In genomic region chr1:228164561-228165371, GRCh38 we compare ENCODE assay signal across 6 cellular contexts. TPM values are rescaled to one million over a fixed set of nuclear protein-coding genes. Genes with fewer than 3 reads are reported as not detected.
A peak's percentile ranks its signal among the peaks of the same experiment; 100 is the strongest.
DNase-seq lines count a peak whose midpoint lies in the region; ATAC-seq and TF ChIP-seq lines count a peak whose summit lies in the region.

No MANE protein-coding gene starts in this region.

- intact Hi-C loops in PC-3 (cut with micrococcal nuclease): loop anchor here (5.0 to 10.0 kb wide), 3 partner anchors 293 to 1977 kb away; partner anchors contain the start of gene ACBD3

- TSS peak; percentile 83 for BruUV-seq in PC-3 (replicated peaks; lab: Mats Ljungman, UMichigan)

- H3K4me3 ChIP-seq in PC-3 (ENCODE audit: low read length): peak overlapping the region; percentile 73
- H3K4me3 ChIP-seq in right atrium auricular region: peak overlapping the region; percentile 61 to 70

- H4K20me1 ChIP-seq in PC-3 (ENCODE audit: low read length): no peaks in the 10 kb centered on the region

- H3K9me2 ChIP-seq in PC-3 (replicated peaks; ENCODE audit: low read length): no peaks in the 10 kb centered on the region

- H3K4me2 ChIP-seq in PC-3 (ENCODE audit: low read length): peak overlapping the region; percentile 100

- DNase-seq in PC-3 (no peak), right atrium auricular region (ENCODE audit: low spot score) (no peak), DMS114 treated with DMSO at 0.1 percent for 48 hours (lab: John Stamatoyannopoulos, UW; ENCODE audit: unreplicated experiment) (no peak)
- DNase-seq in activated CD4-positive, CD25-positive, alpha-beta regulatory T cell treated with anti-CD3 and anti-CD28 coated beads, Interleukin-2, amount 50 U/mL, for 72 hours: no peak

- ATAC-seq in GM18861 (IDR thresholded peaks at IDR 0.05; ENCODE audit: unreplicated experiment): peak; percentile 0
- ATAC-seq in PC-3: peak; percentile 0
- no peak for ATAC-seq in GM21737 (IDR thresholded peaks at IDR 0.05; ENCODE audit: unreplicated experiment)

- no peak for TF ChIP-seq CTCF in PC-3 (conservative IDR thresholded peaks at IDR 0.05; ENCODE audit: low read depth, low read length)
- no peak for TF ChIP-seq CTCF in right atrium auricular region (IDR thresholded peaks at IDR 0.05)

- H3K27me3 ChIP-seq in PC-3 (ENCODE audit: low read length) (no peaks in the 10 kb centered on the region), right atrium auricular region (no peaks in the 10 kb centered on the region)

- H3F3A ChIP-seq in PC-3 (ENCODE audit: low read length, unreplicated experiment): no peaks in the 10 kb centered on the region

- no peaks in the 10 kb centered on the region for H3K36me3 ChIP-seq in PC-3 (ENCODE audit: low read depth, low read length)
- no peaks in the 10 kb centered on the region for H3K36me3 ChIP-seq in right atrium auricular region

- H3K4me1 ChIP-seq in PC-3 (ENCODE audit: insufficient read depth, low read length) (peaks cover 18% of the 10 kb centered on the region), right atrium auricular region (peaks cover 3 to 49% of the 10 kb centered on the region in 2 donors)

- H3K9me3 ChIP-seq in PC-3 (ENCODE audit: low read length) (no peaks in the 10 kb centered on the region), right atrium auricular region (no peaks in the 10 kb centered on the region)

- CTCF ChIA-PET in PC-3 (lab: Charles Lee): interaction anchor here (0.5 to 2.5 kb wide), 8 partner anchors 17 to 307 kb away, joined by 3 to 19 read pairs (median 6); no protein-coding TSS in a partner anchor

- peak overlapping the region; percentile 57; the same call in 1 of the 2 replicates for H3K27ac ChIP-seq in PC-3 (ENCODE audit: low read length)
- peak overlapping the region; percentile 95 to 100 for H3K27ac ChIP-seq in right atrium auricular region

- POLR2A ChIA-PET in PC-3 (lab: Charles Lee; ENCODE audit: unreplicated experiment): interaction anchor here (0.5 to 1.6 kb wide), 4 partner anchors 9 to 107 kb away, joined by 3 to 11 read pairs (median 4); no protein-coding TSS in a partner anchor

- peak overlapping the region; percentile 96 for H3K9ac ChIP-seq in PC-3 (ENCODE audit: low read length)

- peak overlapping the region; percentile 96 for H2AFZ ChIP-seq in PC-3 (ENCODE audit: low read length)

- H3K79me2 ChIP-seq in PC-3 (ENCODE audit: low read length): peaks cover 24% of the 10 kb centered on the region

RNA-seq across cellular contexts. Expression of gene IBA57, which starts 0.8 kb away (rescaled TPM):
- total RNA-seq in PC-3 (2014; rRNA removed): 13.3 and 18.3 TPM in 2 replicates
- total RNA-seq in right atrium auricular region: 1 to 10 TPM; 6.7 to 7.1 TPM

RNA-seq across cellular contexts. Expression of gene GJC2, which starts 15.0 kb away (rescaled TPM):
- 1.2 and 2.2 TPM in 2 replicates for total RNA-seq in PC-3 (2014; rRNA removed)
- 1 to 10 TPM in 1 of 2 donors, under 1 TPM in 1; 0.93 to 2.3 TPM for total RNA-seq in right atrium auricular region

RNA-seq across cellular contexts. Expression of gene GUK1, which starts 24.7 kb away (rescaled TPM):
- total RNA-seq in PC-3 (2014; rRNA removed) (996 and 1,117 TPM in 2 replicates), right atrium auricular region (100 to 1,000 TPM; 179 to 277 TPM)

RNA-seq across cellular contexts. Expression of gene OBSCN, which starts 43.1 kb away (rescaled TPM):
- total RNA-seq in PC-3 (2014; rRNA removed) (29.1 and 42.7 TPM in 2 replicates), right atrium auricular region (100 to 1,000 TPM; 159 to 317 TPM)

RNA-seq across cellular contexts. Expression of gene MRPL55, which starts 55.7 kb away (rescaled TPM):
- total RNA-seq in PC-3 (2014; rRNA removed) (343 and 375 TPM in 2 replicates), right atrium auricular region (10 to 100 TPM; 76.6 to 81.2 TPM)
